33 cellular contexts compared by ENCODE assay signal in the genomic region with DNA sequence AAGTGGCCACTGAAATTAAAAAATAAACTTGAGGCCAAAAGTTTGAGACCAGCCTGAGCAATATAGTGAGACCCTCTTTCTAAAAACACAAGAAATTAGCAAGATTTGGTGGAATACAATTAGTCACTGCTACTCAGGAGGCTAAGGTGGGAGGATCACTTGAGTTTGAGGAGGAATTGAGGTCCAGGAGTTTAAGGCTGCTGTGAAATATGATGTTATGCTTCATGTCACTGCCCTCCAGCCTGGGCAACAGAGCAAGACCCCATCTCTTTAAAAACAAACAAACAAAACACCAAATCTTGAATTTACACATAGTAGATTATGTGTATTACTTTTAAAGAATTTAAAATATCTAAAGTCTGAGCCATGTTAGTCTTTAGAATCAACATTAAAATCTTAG.
"Had no signal": no experiment of that assay in that cellular context is flagged by ENCODE, and none has a peak within 500 bp of the region (broad histone marks: within the 10 kb centered on the region; RNA-seq: fewer than 3 reads in every experiment).

No MANE protein-coding gene starts in this region.

- H3K27ac Mint-ChIP-seq: activated CD4-positive, alpha-beta memory T cell treated with anti-CD3 and anti-CD28 coated beads, Interleukin-2, amount 10 ng/mL, durations not matched to agents 7 days and 5 days; activated CD8-positive, alpha-beta memory T cell treated with anti-CD3 and anti-CD28 coated beads, Interleukin-2, amount 10 ng/mL, durations not matched to agents 7 days and 5 days; activated naive CD4-positive, alpha-beta T cell treated with anti-CD3 and anti-CD28 coated beads, Interleukin-2, amount 10 ng/mL, durations not matched to agents 7 days and 5 days; activated naive CD8-positive, alpha-beta T cell; activated naive CD8-positive, alpha-beta T cell treated with anti-CD3 and anti-CD28 coated beads, Interleukin-2, amount 50 U/mL, for 24 hours had no signal

- H3K4me3 ChIP-seq: PC-9, SJCRH30, SK-N-MC had no signal

- H3K4me3 Mint-ChIP-seq: activated CD4-positive, alpha-beta memory T cell treated with anti-CD3 and anti-CD28 coated beads, Interleukin-2, amount 10 ng/mL, durations not matched to agents 7 days and 5 days; activated CD8-positive, alpha-beta memory T cell treated with anti-CD3 and anti-CD28 coated beads, Interleukin-2, amount 10 ng/mL, durations not matched to agents 7 days and 5 days; activated naive CD4-positive, alpha-beta T cell treated with anti-CD3 and anti-CD28 coated beads, Interleukin-2, amount 10 ng/mL, durations not matched to agents 7 days and 5 days; activated naive CD8-positive, alpha-beta T cell; activated naive CD8-positive, alpha-beta T cell treated with anti-CD3 and anti-CD28 coated beads, Interleukin-2, amount 50 U/mL, for 24 hours; brain had no signal

- DNase-seq: activated CD4-positive, alpha-beta memory T cell treated with anti-CD3 and anti-CD28 coated beads, Interleukin-2, amount 10 ng/mL, durations not matched to agents 7 days and 5 days; activated CD4-positive, alpha-beta T cell treated with anti-CD3 and anti-CD28 coated beads for 1 hour; activated CD4-positive, alpha-beta T cell treated with anti-CD3 and anti-CD28 coated beads for 48 hours; activated CD4-positive, CD25-positive, alpha-beta regulatory T cell; activated CD8-positive, alpha-beta memory T cell treated with anti-CD3 and anti-CD28 coated beads for 24 hours; activated CD8-positive, alpha-beta memory T cell treated with anti-CD3 and anti-CD28 coated beads, Interleukin-2, amount 10 ng/mL, durations not matched to agents 7 days and 5 days; activated CD8-positive, alpha-beta memory T cell treated with anti-CD3 and anti-CD28 coated beads, Interleukin-2, amount 50 U/mL, for 48 hours; activated effector memory CD4-positive, alpha-beta T cell treated with Interleukin-2 at 50 U/mL for 16 hours; activated naive CD4-positive, alpha-beta T cell treated with anti-CD3 and anti-CD28 coated beads, Interleukin-2, amount 10 ng/mL, durations not matched to agents 7 days and 5 days; activated naive CD8-positive, alpha-beta T cell treated with anti-CD3 and anti-CD28 coated beads, Interleukin-2, amount 50 U/mL, for 24 hours; activated T-cell treated with anti-CD3 and anti-CD28 coated beads, Interleukin-2, amount 50 U/mL, for 48 hours; anterior cingulate cortex; caudate nucleus; cerebellar nuclear complex; Kasumi-1; KG1; MM.1S; MV-4-11; NCI-H1092; NCI-H1436 treated with DMSO at 0.1 percent for 48 hours; NCI-H1694 treated with DMSO at 0.1 percent for 48 hours; NCI-H2029; NCI-H345; NCI-H524 treated with DMSO at 0.1 percent for 48 hours; NCI-H748 treated with DMSO at 0.1 percent for 48 hours; SHP77; SJCRH30 had no signal

- H3K27me3 ChIP-seq: SJCRH30 had no signal

- H3K4me1 Mint-ChIP-seq: activated CD8-positive, alpha-beta memory T cell treated with anti-CD3 and anti-CD28 coated beads, Interleukin-2, amount 10 ng/mL, durations not matched to agents 7 days and 5 days; activated naive CD8-positive, alpha-beta T cell treated with anti-CD3 and anti-CD28 coated beads, Interleukin-2, amount 50 U/mL, for 24 hours had no signal

- H3K36me3 Mint-ChIP-seq: activated CD8-positive, alpha-beta memory T cell treated with anti-CD3 and anti-CD28 coated beads, Interleukin-2, amount 10 ng/mL, durations not matched to agents 7 days and 5 days; activated naive CD4-positive, alpha-beta T cell treated with anti-CD3 and anti-CD28 coated beads, Interleukin-2, amount 10 ng/mL, durations not matched to agents 7 days and 5 days; activated naive CD8-positive, alpha-beta T cell; brain had no signal

- H2AFZ ChIP-seq: PC-9 had no signal

- H3K9me3 ChIP-seq: SJCRH30 had no signal

- H3K9me3 Mint-ChIP-seq: activated CD4-positive, alpha-beta memory T cell treated with anti-CD3 and anti-CD28 coated beads, Interleukin-2, amount 10 ng/mL, durations not matched to agents 7 days and 5 days; activated naive CD4-positive, alpha-beta T cell treated with anti-CD3 and anti-CD28 coated beads, Interleukin-2, amount 10 ng/mL, durations not matched to agents 7 days and 5 days; activated naive CD8-positive, alpha-beta T cell treated with anti-CD3 and anti-CD28 coated beads, Interleukin-2, amount 50 U/mL, for 24 hours; brain had no signal

- H3K27ac ChIP-seq: PC-9, SJCRH30, SK-N-MC had no signal

- FAIRE-seq: bronchial epithelial cell, TTC549 had no signal

- ATAC-seq: activated CD8-positive, alpha-beta memory T cell treated with anti-CD3 and anti-CD28 coated beads, Interleukin-2, amount 10 ng/mL, durations not matched to agents 7 days and 5 days; activated naive CD8-positive, alpha-beta T cell treated with anti-CD3 and anti-CD28 coated beads, Interleukin-2, amount 50 U/mL, for 24 hours had no signal

- H3K36me3 ChIP-seq: SJCRH30 had no signal
